Comparison of ENCODE assay signal across 18 cellular contexts in the genomic region with DNA sequence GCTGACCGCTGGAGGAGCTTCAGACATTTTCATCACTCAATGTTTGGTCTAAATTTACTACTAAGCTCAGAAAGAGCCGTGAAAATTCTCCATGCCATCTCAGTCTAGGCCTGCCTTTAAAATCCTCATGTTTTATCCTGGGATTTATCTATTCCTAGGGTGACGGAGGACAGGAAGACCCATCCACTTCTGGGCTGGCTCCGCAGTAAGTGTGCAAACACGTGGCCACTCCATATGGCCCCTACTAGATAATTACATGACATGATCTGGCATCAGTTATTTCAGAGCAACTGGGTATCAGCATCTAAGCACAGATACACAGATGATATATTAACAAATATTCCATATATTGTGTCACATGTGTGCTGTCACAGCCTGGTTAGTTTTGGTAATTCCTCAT.
"Had no signal": no experiment of that assay in that cellular context is flagged by ENCODE, and none has a peak within 500 bp of the region (broad histone marks: within the 10 kb centered on the region; RNA-seq: fewer than 3 reads in every experiment).

No MANE protein-coding gene starts in this region.

- H3K4me1 ChIP-seq: SJSA1 had no signal

- DNase-seq: KBM-7, MV-4-11, NCI-H1048, NCI-H1105, NCI-H1417, NCI-H1436 treated with DMSO at 0.1 percent for 48 hours, NCI-H1694, NCI-H187 treated with DMSO at 0.1 percent for 48 hours, NCI-H2029 treated with DMSO at 0.1 percent for 48 hours, NCI-H2171 treated with DMSO at 0.1 percent for 48 hours, NCI-H345, NCI-H446 treated with DMSO at 0.1 percent for 48 hours, NCI-H510A treated with DMSO at 0.1 percent for 48 hours, NCI-H526, Right ventricle myocardium superior, RPMI8226, SIG-M5 had no signal

- H3K9me3 ChIP-seq: SJSA1 had no signal

- H3K36me3 ChIP-seq: SJSA1 had no signal

- H3K4me3 ChIP-seq: SJSA1 had no signal

- H3K27me3 ChIP-seq: SJSA1 had no signal

- H3K27ac ChIP-seq: SJSA1 had no signal
